Comparison of ENCODE assay signal across 21 cellular contexts in genomic region chr6:11288065-11288464, GRCh38. TPM values are rescaled to one million over a fixed set of nuclear protein-coding genes. Genes with fewer than 3 reads are reported as not detected.
DNase-seq lines count a peak whose midpoint lies in the region; ATAC-seq and TF ChIP-seq lines count a peak whose summit lies in the region.
"Had no signal": no experiment of that assay in that cellular context is flagged by ENCODE, and none has a peak within 500 bp of the region (broad histone marks: within the 10 kb centered on the region; RNA-seq: fewer than 3 reads in every experiment).

No MANE protein-coding gene starts in this region.

- no peaks in the 10 kb centered on the region for H3K79me2 ChIP-seq in PC-3 (ENCODE audit: low read length)

- no peak overlapping the region for H2AFZ ChIP-seq in PC-3 (ENCODE audit: low read length)

- DNase-seq in Calu3 (peak; percentile 10), LoVo (ENCODE audit: low spot score) (peak; percentile 67), body of pancreas (peak in 3 of 4 donors; percentile 41 to 68 (median 51)), AG08396 (ENCODE audit: low spot score) (no peak), NOMO-1 treated with dmso at 0.1 percent for 144 hours (lab: John Stamatoyannopoulos, UW; ENCODE audit: unreplicated experiment) (no peak), PC-3 (no peak), osteocyte (ENCODE audit: extremely low spot score, unreplicated experiment) (no peak)
- DNase-seq: activated CD4-positive, alpha-beta T cell treated with anti-CD3 and anti-CD28 coated beads for 4 hours; activated CD8-positive, alpha-beta memory T cell treated with anti-CD3 and anti-CD28 coated beads, Interleukin-2, amount 50 U/mL, for 4 hours; activated gamma-delta T cell; amygdala; Caco-2; cerebellar nuclear complex; hypothalamus; NK-92 treated with Interleukin-12 subunit alpha and Interleukin-12 subunit beta, amount 100 ng/mL, for 24 hours; right lobe of liver; RPMI8226; stimulated activated CD4-positive, alpha-beta T cell treated with anti-CD3 and anti-CD28 coated beads, Interleukin-2, amount 100 ng/mL, for 24 hours had no signal

- no peak overlapping the region for H3K4me2 ChIP-seq in PC-3 (ENCODE audit: low read length)

- H3K36me3 Mint-ChIP-seq in Calu3 (ENCODE audit: insufficient read depth, unreplicated experiment), result no peaks in the 10 kb centered on the region
- H3K36me3 Mint-ChIP-seq in osteocyte (ENCODE audit: unreplicated experiment), result no peaks in the 10 kb centered on the region

- H3K27me3 Mint-ChIP-seq in Calu3 (ENCODE audit: unreplicated experiment), result no peaks in the 10 kb centered on the region
- H3K27me3 Mint-ChIP-seq in osteocyte (ENCODE audit: unreplicated experiment), result no peaks in the 10 kb centered on the region

- H3K4me3 Mint-ChIP-seq in Calu3 (ENCODE audit: low read depth, unreplicated experiment), result no peak overlapping the region
- no peak overlapping the region for H3K4me3 Mint-ChIP-seq in osteocyte (ENCODE audit: unreplicated experiment)

- H3K4me1 ChIP-seq in body of pancreas, result peaks cover 4% of the 10 kb centered on the region
- H3K4me1 ChIP-seq in neutrophil (ENCODE audit: control insufficient read depth in 1 of 2, insufficient read depth in 1 of 2, low read depth in 1 of 2, low read length in 1 of 2), result peaks cover 7 to 8% of the 10 kb centered on the region in 2 experiments
- H3K4me1 ChIP-seq in PC-3 (ENCODE audit: insufficient read depth, low read length), result no peaks in the 10 kb centered on the region
- H3K4me1 ChIP-seq: HAP-1, right lobe of liver had no signal

- POLR2A ChIA-PET in PC-3 (lab: Charles Lee; ENCODE audit: unreplicated experiment), result no interaction called here

- H3K36me3 ChIP-seq in body of pancreas (replicated peaks in 1 of 2; ENCODE audit: insufficient read depth in 1 of 2, low read depth in 2 of 2), result no peaks in the 10 kb centered on the region
- peaks cover 35% of the 10 kb centered on the region for H3K36me3 ChIP-seq in neutrophil
- H3K36me3 ChIP-seq in PC-3 (ENCODE audit: low read depth, low read length), result no peaks in the 10 kb centered on the region
- H3K36me3 ChIP-seq: HAP-1, right lobe of liver had no signal

- H3K4me1 Mint-ChIP-seq in Calu3 (ENCODE audit: low read depth, unreplicated experiment), result no peaks in the 10 kb centered on the region
- no peaks in the 10 kb centered on the region for H3K4me1 Mint-ChIP-seq in osteocyte (ENCODE audit: unreplicated experiment)

- 80 to 86% methylated on average over 4 to 7 of the region's 7 CpGs for WGBS in body of pancreas, 2 donors

- TF ChIP-seq POLR2A in body of pancreas (IDR thresholded peaks at IDR 0.05), result no peak

- no peak overlapping the region for H3K9ac ChIP-seq in PC-3 (ENCODE audit: low read length)

- intact Hi-C loops in Calu3 (cut with micrococcal nuclease; ENCODE audit: unreplicated experiment), result no loop called here
- intact Hi-C loops in body of pancreas (cut with DNase I), result no loop called here
- intact Hi-C loops in PC-3 (cut with micrococcal nuclease), result no loop called here

- H3K9me3 ChIP-seq in body of pancreas, result no peaks in the 10 kb centered on the region
- H3K9me3 ChIP-seq in neutrophil, result no peaks in the 10 kb centered on the region
- H3K9me3 ChIP-seq in PC-3 (ENCODE audit: low read length), result no peaks in the 10 kb centered on the region
- H3K9me3 ChIP-seq: Caco-2, HAP-1, right lobe of liver had no signal

- H3K27me3 ChIP-seq in body of pancreas, result no peaks in the 10 kb centered on the region
- no peaks in the 10 kb centered on the region for H3K27me3 ChIP-seq in neutrophil
- H3K27me3 ChIP-seq in PC-3 (ENCODE audit: low read length), result no peaks in the 10 kb centered on the region
- H3K27me3 ChIP-seq: right lobe of liver had no signal

- no peak overlapping the region for H3K27ac ChIP-seq in body of pancreas
- H3K27ac ChIP-seq in neutrophil, result peak overlapping the region; percentile 43
- no peak overlapping the region for H3K27ac ChIP-seq in PC-3 (ENCODE audit: low read length)
- H3K27ac ChIP-seq: HL-60, right lobe of liver had no signal

- H3F3A ChIP-seq in PC-3 (ENCODE audit: low read length, unreplicated experiment), result no peaks in the 10 kb centered on the region

- no peaks in the 10 kb centered on the region for H3K9me2 ChIP-seq in PC-3 (replicated peaks; ENCODE audit: low read length)

- no peak overlapping the region for H3K27ac Mint-ChIP-seq in Calu3 (ENCODE audit: unreplicated experiment)
- H3K27ac Mint-ChIP-seq in osteocyte (ENCODE audit: unreplicated experiment), result no peak overlapping the region

- H3K4me3 ChIP-seq in body of pancreas, result no peak overlapping the region
- no peak overlapping the region for H3K4me3 ChIP-seq in neutrophil (ENCODE audit: low read depth in 1 of 2, low read length in 1 of 2)
- H3K4me3 ChIP-seq in PC-3 (ENCODE audit: low read length), result no peak overlapping the region
- H3K4me3 ChIP-seq: HAP-1, right lobe of liver had no signal

- H3K9me3 Mint-ChIP-seq in Calu3 (ENCODE audit: low read depth, unreplicated experiment) (no peaks in the 10 kb centered on the region), osteocyte (ENCODE audit: unreplicated experiment) (peaks cover 4% of the 10 kb centered on the region)

- ATAC-seq in body of pancreas (peak; percentile 56), PC-3 (no peak)

- BruUV-seq in Calu3 (replicated peaks; lab: Mats Ljungman, UMichigan) (no TSS peak), PC-3 (replicated peaks; lab: Mats Ljungman, UMichigan) (no TSS peak)

- no peaks in the 10 kb centered on the region for H4K20me1 ChIP-seq in PC-3 (ENCODE audit: low read length)

- TF ChIP-seq CTCF in Calu3 (IDR thresholded peaks at IDR 0.05; ENCODE audit: unreplicated experiment), result no peak
- no peak for TF ChIP-seq CTCF in body of pancreas (IDR thresholded peaks at IDR 0.05)
- no peak for TF ChIP-seq CTCF in neutrophil (IDR thresholded peaks at IDR 0.05)
- no peak for TF ChIP-seq CTCF in PC-3 (conservative IDR thresholded peaks at IDR 0.05; ENCODE audit: low read depth, low read length)
- no peak for TF ChIP-seq CTCF in osteocyte (IDR thresholded peaks at IDR 0.05)

- CTCF ChIA-PET in Calu3 (lab: Charles Lee) (interaction anchor here (0.6 kb wide), 1 partner anchor 42 kb away, joined by 3 read pairs; no protein-coding TSS in a partner anchor), PC-3 (lab: Charles Lee) (no interaction called here)

RNA-seq across cellular contexts. Expression of gene NEDD9, which starts 55.6 kb away (rescaled TPM):
- total RNA-seq in Calu3 (2022), result 18.2 and 28.1 TPM in 2 replicates
- 10 to 100 TPM; 22.8 to 58.3 TPM for total RNA-seq in body of pancreas
- total RNA-seq in PC-3 (2014; rRNA removed), result 12.1 and 13.9 TPM in 2 replicates
- total RNA-seq in osteocyte, result 8.8 and 10.3 TPM in 2 replicates

Comparison
In these comparisons a context has a peak if more than half of its experiments do, and no peak if none do; other contexts are left out.
1. DNase-seq: peak in Calu3 (single experiment), LoVo (single experiment) and body of pancreas (3 of 4); none in AG08396 (single experiment), NOMO-1 treated with dmso at 0.1 percent for 144 hours (single experiment), PC-3 (single experiment) and osteocyte (single experiment).